Comparison of ENCODE assay signal across 14 cellular contexts in the genomic region with DNA sequence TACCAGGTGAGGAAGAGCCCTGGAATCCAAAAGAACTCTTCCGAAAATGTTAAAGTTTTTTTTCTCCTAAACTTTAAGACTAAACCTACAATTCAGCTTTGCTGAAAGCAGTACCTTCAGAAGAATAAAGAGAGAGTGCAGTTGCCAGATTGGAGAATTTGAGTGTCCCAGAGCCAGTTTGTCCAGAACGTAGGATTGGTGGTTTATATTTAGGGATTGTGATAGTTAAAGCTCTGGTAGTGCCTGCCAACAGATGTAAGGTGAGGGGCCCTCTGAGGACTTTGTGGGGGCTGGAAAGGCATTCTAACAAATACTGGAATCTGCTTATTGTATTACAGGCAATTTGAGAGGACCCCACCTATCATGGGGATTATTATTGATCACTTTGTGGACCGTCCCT.
"Had no signal": no experiment of that assay in that cellular context is flagged by ENCODE, and none has a peak within 500 bp of the region (broad histone marks: within the 10 kb centered on the region; RNA-seq: fewer than 3 reads in every experiment).

No MANE protein-coding gene starts in this region.

- H3K27ac ChIP-seq: neutrophil had no signal

- H3K27me3 ChIP-seq: neutrophil, uterus had no signal

- H3K4me1 ChIP-seq: uterus had no signal

- H3K4me1 Mint-ChIP-seq: activated naive CD8-positive, alpha-beta T cell treated with anti-CD3 and anti-CD28 coated beads, Interleukin-2, amount 50 U/mL, for 24 hours; central memory CD8-positive, alpha-beta T cell; naive thymus-derived CD4-positive, alpha-beta T cell had no signal

- H3K9me3 Mint-ChIP-seq: activated naive CD8-positive, alpha-beta T cell treated with anti-CD3 and anti-CD28 coated beads, Interleukin-2, amount 50 U/mL, for 24 hours; central memory CD8-positive, alpha-beta T cell; effector memory CD8-positive, alpha-beta T cell; naive thymus-derived CD4-positive, alpha-beta T cell; stimulated activated naive CD8-positive, alpha-beta T cell treated with anti-CD3 and anti-CD28 coated beads, Interleukin-15, Interleukin-2, amounts not matched to agents 100 ng/mL and 50 ng/mL, for 24 hours had no signal

- H3K9me3 ChIP-seq: neutrophil, uterus had no signal

- ATAC-seq: activated naive CD8-positive, alpha-beta T cell treated with anti-CD3 and anti-CD28 coated beads, Interleukin-2, amount 50 U/mL, for 24 hours; effector memory CD8-positive, alpha-beta T cell; naive thymus-derived CD4-positive, alpha-beta T cell; sciatic nerve had no signal

- H3K27ac Mint-ChIP-seq: activated naive CD8-positive, alpha-beta T cell treated with anti-CD3 and anti-CD28 coated beads, Interleukin-2, amount 50 U/mL, for 24 hours; progenitor cell of endocrine pancreas; stimulated activated naive CD8-positive, alpha-beta T cell treated with anti-CD3 and anti-CD28 coated beads, Interleukin-15, Interleukin-2, amounts not matched to agents 100 ng/mL and 50 ng/mL, for 24 hours had no signal

- H3K36me3 ChIP-seq: uterus had no signal

- H3K4me3 ChIP-seq: uterus had no signal

- DNase-seq: activated CD4-positive, alpha-beta T cell treated with anti-CD3 and anti-CD28 coated beads, Interleukin-2, amount 50 U/mL, for 1 hour; activated gamma-delta T cell treated with Interleukin-2 at 50 U/mL for 16 hours; activated naive CD8-positive, alpha-beta T cell treated with anti-CD3 and anti-CD28 coated beads, Interleukin-2, amount 50 U/mL, for 24 hours; cortex of kidney; effector memory CD8-positive, alpha-beta T cell; left cardiac atrium; naive thymus-derived CD4-positive, alpha-beta T cell; stimulated activated CD4-positive, alpha-beta T cell treated with anti-CD3 and anti-CD28 coated beads, Interleukin-12 subunit alpha, Interleukin-12 subunit beta, amount 100 ng/mL, for 4 hours; uterus had no signal

- H3K4me3 Mint-ChIP-seq: activated naive CD8-positive, alpha-beta T cell treated with anti-CD3 and anti-CD28 coated beads, Interleukin-2, amount 50 U/mL, for 24 hours; central memory CD8-positive, alpha-beta T cell; effector memory CD8-positive, alpha-beta T cell; naive thymus-derived CD4-positive, alpha-beta T cell; stimulated activated naive CD8-positive, alpha-beta T cell treated with anti-CD3 and anti-CD28 coated beads, Interleukin-15, Interleukin-2, amounts not matched to agents 100 ng/mL and 50 ng/mL, for 24 hours had no signal

- H3K27me3 Mint-ChIP-seq: activated naive CD8-positive, alpha-beta T cell treated with anti-CD3 and anti-CD28 coated beads, Interleukin-2, amount 50 U/mL, for 24 hours; central memory CD8-positive, alpha-beta T cell; effector memory CD8-positive, alpha-beta T cell; naive thymus-derived CD4-positive, alpha-beta T cell; progenitor cell of endocrine pancreas; stimulated activated naive CD8-positive, alpha-beta T cell treated with anti-CD3 and anti-CD28 coated beads, Interleukin-15, Interleukin-2, amounts not matched to agents 100 ng/mL and 50 ng/mL, for 24 hours had no signal
